Comparison of ENCODE assay signal across 16 cellular contexts in genomic region chr13:27822258-27822872, GRCh38. TPM values are rescaled to one million over a fixed set of nuclear protein-coding genes. Genes with fewer than 3 reads are reported as not detected.
DNase-seq lines count a peak whose midpoint lies in the region; ATAC-seq and TF ChIP-seq lines count a peak whose summit lies in the region.
"Had no signal": no experiment of that assay in that cellular context is flagged by ENCODE, and none has a peak within 500 bp of the region (broad histone marks: within the 10 kb centered on the region; RNA-seq: fewer than 3 reads in every experiment).

No MANE protein-coding gene starts in this region.

- no peaks in the 10 kb centered on the region for H3K9me2 ChIP-seq in GM23338 (ENCODE audit: insufficient read depth)

- H3K4me3 Mint-ChIP-seq in GM23338, result peak overlapping the region; percentile 55; the same call in 1 of the 3 replicates
- no peak overlapping the region for H3K4me3 Mint-ChIP-seq in activated naive CD8-positive, alpha-beta T cell treated with anti-CD3 and anti-CD28 coated beads for 36 hours
- H3K4me3 Mint-ChIP-seq: CD4-positive, CD25-positive, alpha-beta regulatory T cell had no signal

- DNase-seq in GM23338 (ENCODE audit: low spot score) (peak; percentile 32), dermis blood vessel endothelial cell (peak; percentile 19), MG63 (no peak), osteoblast (ENCODE audit: insufficient read length, low spot score, missing footprints) (no peak), substantia nigra (lab: John Stamatoyannopoulos, UW) (no peak)
- no peak for DNase-seq in activated naive CD8-positive, alpha-beta T cell treated with anti-CD3 and anti-CD28 coated beads for 36 hours
- DNase-seq: ACHN, HCEC 1CT, IMR-90, NCI-H1436, NCI-H226, NCI-H69, SHP77 had no signal

- no peaks in the 10 kb centered on the region for H3K9me3 Mint-ChIP-seq in GM23338
- no peaks in the 10 kb centered on the region for H3K9me3 Mint-ChIP-seq in activated naive CD8-positive, alpha-beta T cell treated with anti-CD3 and anti-CD28 coated beads for 36 hours

- H3K9me3 ChIP-seq in HUES6 (ENCODE audit: control insufficient read depth, insufficient read depth, low read depth, low read length) (no peaks in the 10 kb centered on the region), iPS-18a (ENCODE audit: control insufficient read depth, low read depth, low read length) (no peaks in the 10 kb centered on the region), MG63 (no peaks in the 10 kb centered on the region), osteoblast (ENCODE audit: low read depth, low read length) (no peaks in the 10 kb centered on the region)

- no peaks in the 10 kb centered on the region for H3K36me3 ChIP-seq in GM23338 (ENCODE audit: insufficient read depth)
- H3K36me3 ChIP-seq in HUES6 (ENCODE audit: control insufficient read depth, insufficient read depth, low read length), result no peaks in the 10 kb centered on the region
- H3K36me3 ChIP-seq in iPS-18a (ENCODE audit: control insufficient read depth, low read depth, low read length), result no peaks in the 10 kb centered on the region
- H3K36me3 ChIP-seq in MG63, result no peaks in the 10 kb centered on the region
- no peaks in the 10 kb centered on the region for H3K36me3 ChIP-seq in osteoblast (ENCODE audit: insufficient read depth, low read length)

- H3K4me3 ChIP-seq in GM23338 (peak overlapping the region; percentile 58), HUES6 (ENCODE audit: low read depth, low read length) (peak overlapping the region; percentile 34; the same call in 1 of the 2 replicates), iPS-18a (ENCODE audit: low read length) (peak overlapping the region; percentile 51), MG63 (no peak overlapping the region), osteoblast (ENCODE audit: insufficient read depth, low read length) (no peak overlapping the region)

- H3K36me3 Mint-ChIP-seq in GM23338 (ENCODE audit: low read depth), result no peaks in the 10 kb centered on the region
- H3K36me3 Mint-ChIP-seq in activated naive CD8-positive, alpha-beta T cell treated with anti-CD3 and anti-CD28 coated beads for 36 hours, result no peaks in the 10 kb centered on the region
- H3K36me3 Mint-ChIP-seq: CD4-positive, CD25-positive, alpha-beta regulatory T cell had no signal

- H3K4me2 ChIP-seq in GM23338 (peak overlapping the region; percentile 93), osteoblast (ENCODE audit: insufficient read depth, low read length) (no peak overlapping the region)

- H3K9ac ChIP-seq in HUES6 (ENCODE audit: low read length), result no peak overlapping the region
- H3K9ac ChIP-seq in iPS-18a (ENCODE audit: low read length), result no peak overlapping the region

- H3K27ac ChIP-seq in GM23338 (ENCODE audit: low read depth), result no peak overlapping the region
- H3K27ac ChIP-seq in HUES6 (ENCODE audit: low read depth, low read length), result no peak overlapping the region
- no peak overlapping the region for H3K27ac ChIP-seq in iPS-18a (ENCODE audit: low read length)
- H3K27ac ChIP-seq in osteoblast (ENCODE audit: low read depth, low read length), result no peak overlapping the region
- no peak overlapping the region for H3K27ac ChIP-seq in substantia nigra (ENCODE audit: low read depth, low read length, poor library complexity, severe bottlenecking)

- H3K79me2 ChIP-seq in GM23338 (replicated peaks; ENCODE audit: insufficient read depth) (no peaks in the 10 kb centered on the region), osteoblast (ENCODE audit: insufficient read depth, low read length) (no peaks in the 10 kb centered on the region)

- H3F3A ChIP-seq in GM23338 (replicated peaks; ENCODE audit: low read depth), result peaks cover 43% of the 10 kb centered on the region

- H3K4me1 ChIP-seq in GM23338 (ENCODE audit: insufficient read depth), result peaks cover 63% of the 10 kb centered on the region
- H3K4me1 ChIP-seq in HUES6 (ENCODE audit: control insufficient read depth, insufficient read depth, low read length), result peaks cover 44% of the 10 kb centered on the region
- H3K4me1 ChIP-seq in iPS-18a (ENCODE audit: control insufficient read depth, low read depth, low read length), result peaks cover 51% of the 10 kb centered on the region
- peaks cover 8% of the 10 kb centered on the region for H3K4me1 ChIP-seq in osteoblast (ENCODE audit: insufficient read depth, low read length)

- H3K27me3 Mint-ChIP-seq in GM23338 (ENCODE audit: insufficient read depth, low read depth, poor library complexity), result peaks cover 97% of the 10 kb centered on the region
- peaks cover 87% of the 10 kb centered on the region for H3K27me3 Mint-ChIP-seq in activated naive CD8-positive, alpha-beta T cell treated with anti-CD3 and anti-CD28 coated beads for 36 hours

- no peak for TF ChIP-seq CTCF in GM23338 (conservative IDR thresholded peaks at IDR 0.05; ENCODE audit: low read depth in 2 of 2)
- no peak for TF ChIP-seq CTCF in osteoblast (IDR thresholded peaks at IDR 0.05; ENCODE audit: extremely low read depth, low read depth, low read length)

- H3K4me1 Mint-ChIP-seq in GM23338, result peaks cover 61% of the 10 kb centered on the region
- no peaks in the 10 kb centered on the region for H3K4me1 Mint-ChIP-seq in activated naive CD8-positive, alpha-beta T cell treated with anti-CD3 and anti-CD28 coated beads for 36 hours

- H3K27me3 ChIP-seq in GM23338 (ENCODE audit: insufficient read depth) (peaks cover 100% of the 10 kb centered on the region), HUES6 (ENCODE audit: control insufficient read depth, insufficient read depth, low read length) (peaks cover 98% of the 10 kb centered on the region), iPS-18a (ENCODE audit: control insufficient read depth, insufficient read depth, low read length) (peaks cover 99% of the 10 kb centered on the region), MG63 (peaks cover 57% of the 10 kb centered on the region), osteoblast (ENCODE audit: insufficient read depth, low read length) (peaks cover 61% of the 10 kb centered on the region)

- H4K20me1 ChIP-seq in GM23338 (replicated peaks; ENCODE audit: insufficient read depth), result no peaks in the 10 kb centered on the region; the same call in none of the 2 replicates
- H4K20me1 ChIP-seq in osteoblast (ENCODE audit: insufficient read depth, low read length), result peaks cover 10% of the 10 kb centered on the region

- H2AFZ ChIP-seq in GM23338, result no peak overlapping the region
- H2AFZ ChIP-seq in osteoblast (ENCODE audit: low read length), result no peak overlapping the region

- H3K27ac Mint-ChIP-seq in GM23338, result no peak overlapping the region
- no peak overlapping the region for H3K27ac Mint-ChIP-seq in activated naive CD8-positive, alpha-beta T cell treated with anti-CD3 and anti-CD28 coated beads for 36 hours
- H3K27ac Mint-ChIP-seq: CD4-positive, CD25-positive, alpha-beta regulatory T cell had no signal

- ATAC-seq in GM23338, result no peak

TF ChIP-seq in GM23338, 12 proteins besides CTCF, POLR2A, EP300 and RAD21:
- peak; percentile 20 for TF ChIP-seq EZH2phosphoT487 (IDR thresholded peaks at IDR 0.05; ENCODE audit: unreplicated experiment)
- TF ChIP-seq JUNB (IDR thresholded peaks at IDR 0.05; ENCODE audit: unreplicated experiment), result no peak
- no peak for TF ChIP-seq CREB1 (CRISPR knock-in tag; IDR thresholded peaks at IDR 0.05; ENCODE audit: low read depth)
- peak; percentile 74 for TF ChIP-seq EZH2 (IDR thresholded peaks at IDR 0.05; ENCODE audit: low read depth, unreplicated experiment)

RNA-seq across cellular contexts. Expression of gene GSX1, which starts 30.1 kb away (rescaled TPM):
- total RNA-seq in GM23338 (2014; rRNA removed; shearing (Covaris generic)), result not detected in 2 replicates
- polyA plus RNA-seq in GM23338 (2016; fragmentation: Nextera tagmentation; extraction: Ambion mirVana), result not detected in 2 replicates
- not detected in 2 replicates for total RNA-seq in dermis blood vessel endothelial cell
- not detected in 2 replicates for total RNA-seq in MG63 (2014; rRNA removed; shearing (Covaris generic); ENCODE audit: low replicate concordance)
- not detected in 2 replicates for total RNA-seq in osteoblast
- not detected for total RNA-seq in activated naive CD8-positive, alpha-beta T cell treated with anti-CD3 and anti-CD28 coated beads for 36 hours
- total RNA-seq: CD4-positive, CD25-positive, alpha-beta regulatory T cell; IMR-90 had no signal
- polyA plus RNA-seq: CD4-positive, CD25-positive, alpha-beta regulatory T cell; IMR-90 had no signal

Comparison
In these comparisons a context has a peak if more than half of its experiments do, and no peak if none do; other contexts are left out.
1. DNase-seq: peak in GM23338 (single experiment) and dermis blood vessel endothelial cell (single experiment); none in MG63 (single experiment), osteoblast (single experiment), activated naive CD8-positive, alpha-beta T cell treated with anti-CD3 and anti-CD28 coated beads for 36 hours (single experiment) and substantia nigra (0 of 49).
2. H3K4me3 ChIP-seq: peak in GM23338 (single experiment), HUES6 (single experiment) and iPS-18a (single experiment); none in MG63 (single experiment) and osteoblast (single experiment).